13 cellular contexts compared by ENCODE assay signal in genomic region chr20:11178946-11179654, GRCh38.
DNase-seq lines count a peak whose midpoint lies in the region; ATAC-seq and TF ChIP-seq lines count a peak whose summit lies in the region.
"Had no signal": no experiment of that assay in that cellular context is flagged by ENCODE, and none has a peak within 500 bp of the region (broad histone marks: within the 10 kb centered on the region; RNA-seq: fewer than 3 reads in every experiment).

No MANE protein-coding gene starts in this region.

- H3K79me2 ChIP-seq in mesendoderm (ENCODE audit: control insufficient read depth, insufficient read depth, low read length), result no peaks in the 10 kb centered on the region

- H2BK15ac ChIP-seq in mesendoderm (replicated peaks; ENCODE audit: low read depth), result no peak overlapping the region

- H4K5ac ChIP-seq in mesendoderm (ENCODE audit: low read length), result no peak overlapping the region

- no peaks in the 10 kb centered on the region for H3K79me1 ChIP-seq in mesendoderm (ENCODE audit: low read length)

- H3K4ac ChIP-seq in mesendoderm (ENCODE audit: low read depth, low read length), result no peak overlapping the region

- H3K4me3 ChIP-seq in choroid plexus epithelial cell (ENCODE audit: low read depth, low read length), result no peak overlapping the region
- no peak overlapping the region for H3K4me3 ChIP-seq in mesendoderm (ENCODE audit: low read length)

- no peak for ATAC-seq in GM21576 (IDR thresholded peaks at IDR 0.05; ENCODE audit: unreplicated experiment)
- ATAC-seq: naive thymus-derived CD4-positive, alpha-beta T cell had no signal

- no peak overlapping the region for H3K23ac ChIP-seq in mesendoderm (ENCODE audit: low read length)

- no peak overlapping the region for H3K4me2 ChIP-seq in mesendoderm (ENCODE audit: low read length)

- no peaks in the 10 kb centered on the region for H3K36me3 ChIP-seq in mesendoderm (ENCODE audit: control insufficient read depth, insufficient read depth, low read length)

- no peak overlapping the region for H2AK5ac ChIP-seq in mesendoderm (ENCODE audit: low read length)

- no peaks in the 10 kb centered on the region for H3K4me1 ChIP-seq in mesendoderm (ENCODE audit: control insufficient read depth, low read depth, low read length)

- in situ Hi-C loops in Caki2 (cut with HindIII; ENCODE audit: low pct_unique_long_range_greater_than_20kb, low sequenced_read_pairs), result no loop called here

- H3K56ac ChIP-seq in mesendoderm (ENCODE audit: low read length), result no peak overlapping the region

- WGBS in mesendoderm (ENCODE audit: extremely low coverage, insufficient coverage, low lambda C conversion rate), result no CpG with 5 or more reads among the region's 3 CpGs

- TF ChIP-seq CTCF in choroid plexus epithelial cell (conservative IDR thresholded peaks at IDR 0.05; ENCODE audit: low read depth, low read length), result no peak

- no peak overlapping the region for H3K18ac ChIP-seq in mesendoderm (ENCODE audit: low read length)

- DNase-seq in Caki2 (ENCODE audit: low read depth) (peak; percentile 87), M059J (ENCODE audit: low read depth) (peak; percentile 98), choroid plexus epithelial cell (ENCODE audit: low read depth) (peak; percentile 75), mesendoderm (peak; percentile 43), NCI-H446 (lab: John Stamatoyannopoulos, UW) (no peak), activated gamma-delta T cell treated with Interleukin-2 at 50 U/mL for 16 hours (no peak)
- no peak for DNase-seq in activated CD4-positive, alpha-beta T cell treated with anti-CD3 and anti-CD28 coated beads for 1 hour
- DNase-seq: CD4-positive, alpha-beta T cell; effector CD8-positive, alpha-beta T cell; naive thymus-derived CD4-positive, alpha-beta T cell; NCI-H2081 treated with DMSO at 0.1 percent for 48 hours; stimulated activated CD4-positive, alpha-beta T cell treated with anti-CD3 and anti-CD28 coated beads, Interleukin-1b, Interleukin-23, amount 100 ng/mL, for 48 hours had no signal

- H3K9ac ChIP-seq in mesendoderm (ENCODE audit: low read length), result no peak overlapping the region

- H3K27me3 ChIP-seq in mesendoderm (ENCODE audit: insufficient read depth, low read length, poor library complexity), result no peaks in the 10 kb centered on the region

- H4K8ac ChIP-seq in mesendoderm (ENCODE audit: low read depth, low read length), result no peak overlapping the region

- no peak overlapping the region for H2BK120ac ChIP-seq in mesendoderm (ENCODE audit: low read depth, low read length)

- no peak overlapping the region for H3K27ac ChIP-seq in mesendoderm (ENCODE audit: low read depth, low read length)

- H2BK5ac ChIP-seq in mesendoderm (ENCODE audit: low read length), result no peak overlapping the region

Comparison
In these comparisons a context has a peak if more than half of its experiments do, and no peak if none do; other contexts are left out.
1. DNase-seq: peak in Caki2 (single experiment), M059J (single experiment), choroid plexus epithelial cell (single experiment) and mesendoderm (single experiment); none in NCI-H446 (0 of 2), activated gamma-delta T cell treated with Interleukin-2 at 50 U/mL for 16 hours (single experiment) and activated CD4-positive, alpha-beta T cell treated with anti-CD3 and anti-CD28 coated beads for 1 hour (single experiment).